In the genomic region with DNA sequence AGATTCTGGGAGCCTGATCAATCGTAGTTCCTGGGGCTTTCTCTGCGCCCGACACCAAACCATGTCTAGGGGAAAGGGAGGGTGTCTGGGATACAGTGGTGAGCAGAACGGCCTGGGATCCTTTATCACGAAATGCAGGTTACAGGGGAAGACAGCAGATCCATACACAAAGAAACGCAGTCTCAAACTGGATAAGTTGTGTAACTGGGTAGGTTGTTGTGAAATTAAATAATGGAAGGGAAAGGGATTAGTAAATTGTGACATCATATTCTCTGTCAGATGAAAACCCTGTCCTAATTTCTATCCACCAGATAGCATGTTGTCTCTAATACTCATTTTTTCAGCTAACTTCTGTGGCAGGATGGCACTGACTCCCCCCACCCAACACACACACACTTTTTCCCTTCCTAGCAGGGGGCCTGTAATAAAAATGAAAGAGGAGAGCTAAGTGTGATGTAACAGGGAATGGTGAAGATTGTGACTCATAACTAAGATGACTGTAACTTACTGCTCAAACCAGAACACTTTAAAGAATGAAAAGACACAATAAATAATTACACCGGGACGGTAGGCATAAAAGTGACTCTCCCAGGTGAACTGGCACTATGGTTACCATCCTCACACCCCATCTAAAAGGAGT, we compare ENCODE assay signal across 8 cellular contexts. TPM values are rescaled to one million over a fixed set of nuclear protein-coding genes. Genes with fewer than 3 reads are reported as not detected.
DNase-seq lines count a peak whose midpoint lies in the region; ATAC-seq and TF ChIP-seq lines count a peak whose summit lies in the region.

No MANE protein-coding gene starts in this region.

- peaks cover 11% of the 10 kb centered on the region for H3K79me1 ChIP-seq in trophoblast cell (ENCODE audit: low read length)

- peak overlapping the region; percentile 27 for H2BK120ac ChIP-seq in trophoblast cell (ENCODE audit: insufficient read depth, low read length, poor library complexity)

- no peak overlapping the region for H3K9ac ChIP-seq in trophoblast cell (ENCODE audit: low read length)

- H3K9me3 ChIP-seq in WERI-Rb-1 (ENCODE audit: severe bottlenecking) (no peaks in the 10 kb centered on the region), trophoblast cell (ENCODE audit: insufficient read depth, low read depth, low read length) (no peaks in the 10 kb centered on the region)

- H2BK5ac ChIP-seq in trophoblast cell (ENCODE audit: low read depth, low read length, poor library complexity): peak overlapping the region; percentile 66

- peak overlapping the region; percentile 80 for H4K91ac ChIP-seq in trophoblast cell (ENCODE audit: low read depth, low read length)

- no peak overlapping the region for H3K23ac ChIP-seq in trophoblast cell (ENCODE audit: low read length)

- H3K4me1 ChIP-seq in trophoblast cell (ENCODE audit: control insufficient read depth in 1 of 2, insufficient read depth in 2 of 2, low read length in 2 of 2): peaks cover 5 to 7% of the 10 kb centered on the region in 2 experiments

- DNase-seq in activated effector memory CD4-positive, alpha-beta T cell treated with anti-CD3 and anti-CD28 coated beads, Interleukin-2, amount 50 U/mL, for 16 hours: peak; percentile 72
- DNase-seq in activated effector memory CD4-positive, alpha-beta T cell treated with Interleukin-2 at 50 U/mL for 16 hours: no peak
- DNase-seq in WERI-Rb-1 (no peak), epithelial cell of proximal tubule (ENCODE audit: low read depth) (peak; percentile 54), trophoblast cell (peak in 1 of 2 donors; percentile 70), NCI-H2196 treated with DMSO at 0.1 percent for 48 hours (lab: John Stamatoyannopoulos, UW; ENCODE audit: unreplicated experiment) (no peak)

- peak overlapping the region; percentile 70 for H2BK12ac ChIP-seq in trophoblast cell (ENCODE audit: low read length)

- peak overlapping the region; percentile 89 for H4K12ac ChIP-seq in trophoblast cell (ENCODE audit: low read depth, low read length)

- H3K27ac ChIP-seq in WERI-Rb-1: peak overlapping the region; percentile 96
- H3K27ac ChIP-seq in trophoblast cell (ENCODE audit: low read depth, low read length): peak overlapping the region; percentile 67

- H3K27me3 ChIP-seq in WERI-Rb-1 (ENCODE audit: insufficient read depth, low read depth, severe bottlenecking): no peaks in the 10 kb centered on the region
- H3K27me3 ChIP-seq in trophoblast cell (ENCODE audit: insufficient read depth, low read length): no peaks in the 10 kb centered on the region

- ATAC-seq in GM21360 (IDR thresholded peaks at IDR 0.05; ENCODE audit: unreplicated experiment) (no peak), HG03045 (IDR thresholded peaks at IDR 0.05; ENCODE audit: unreplicated experiment) (no peak)

- H2AK5ac ChIP-seq in trophoblast cell (ENCODE audit: low read length): no peak overlapping the region

- peak overlapping the region; percentile 34 for H2AFZ ChIP-seq in trophoblast cell (ENCODE audit: insufficient read depth, low read length, poor library complexity)

- WGBS in trophoblast cell (ENCODE audit: extremely low coverage, insufficient coverage, insufficient read length): no CpG with 5 or more reads among the region's 8 CpGs

- H3K18ac ChIP-seq in trophoblast cell (ENCODE audit: low read length): peak overlapping the region; percentile 13

- H4K8ac ChIP-seq in trophoblast cell (ENCODE audit: low read depth, low read length): peak overlapping the region; percentile 74

- H3K36me3 ChIP-seq in WERI-Rb-1 (no peaks in the 10 kb centered on the region), trophoblast cell (ENCODE audit: control insufficient read depth in 1 of 2, insufficient read depth in 2 of 2, low read length in 2 of 2) (peaks cover 5% of the 10 kb centered on the region in 2 experiments)

- peak overlapping the region; percentile 37 for H3K4me2 ChIP-seq in trophoblast cell (ENCODE audit: low read length)

- H3K79me2 ChIP-seq in trophoblast cell (ENCODE audit: control insufficient read depth, insufficient read depth, low read length, poor library complexity): peaks cover 17% of the 10 kb centered on the region

- H3K4me3 ChIP-seq in WERI-Rb-1 (ENCODE audit: low read depth, low read length) (peak overlapping the region; percentile 97), epithelial cell of proximal tubule (ENCODE audit: low read depth, low read length) (peak overlapping the region; percentile 95), trophoblast cell (ENCODE audit: low read depth, low read length) (no peak overlapping the region)

- H3K4ac ChIP-seq in trophoblast cell (ENCODE audit: low read depth, low read length): peak overlapping the region; percentile 35

- peak overlapping the region; percentile 38 for H3K14ac ChIP-seq in trophoblast cell (ENCODE audit: low read length)

- no peak for TF ChIP-seq CTCF in WERI-Rb-1 (IDR thresholded peaks at IDR 0.05; ENCODE audit: low read depth, low read length)
- TF ChIP-seq CTCF in epithelial cell of proximal tubule (conservative IDR thresholded peaks at IDR 0.05; ENCODE audit: low read depth, low read length): no peak

RNA-seq across cellular contexts. Expression of gene TRPC4AP, which starts 0.8 kb away (rescaled TPM):
- 58.6 and 82.2 TPM in 2 replicates for total RNA-seq in epithelial cell of proximal tubule
- polyA plus RNA-seq in trophoblast cell (2013): 61.7 TPM in 2 replicates

RNA-seq across cellular contexts. Expression of gene EDEM2, which starts 53.8 kb away (rescaled TPM):
- 20.4 and 35.2 TPM in 2 replicates for total RNA-seq in epithelial cell of proximal tubule
- 34.7 and 35.9 TPM in 2 replicates for polyA plus RNA-seq in trophoblast cell (2013)

Comparison
In these comparisons a context has a peak if more than half of its experiments do, and no peak if none do; other contexts are left out.
1. DNase-seq: peak in activated effector memory CD4-positive, alpha-beta T cell treated with anti-CD3 and anti-CD28 coated beads, Interleukin-2, amount 50 U/mL, for 16 hours (single experiment) and epithelial cell of proximal tubule (single experiment); none in activated effector memory CD4-positive, alpha-beta T cell treated with Interleukin-2 at 50 U/mL for 16 hours (single experiment), WERI-Rb-1 (single experiment) and NCI-H2196 treated with DMSO at 0.1 percent for 48 hours (single experiment).